8 cellular contexts compared by ENCODE assay signal in the genomic region with DNA sequence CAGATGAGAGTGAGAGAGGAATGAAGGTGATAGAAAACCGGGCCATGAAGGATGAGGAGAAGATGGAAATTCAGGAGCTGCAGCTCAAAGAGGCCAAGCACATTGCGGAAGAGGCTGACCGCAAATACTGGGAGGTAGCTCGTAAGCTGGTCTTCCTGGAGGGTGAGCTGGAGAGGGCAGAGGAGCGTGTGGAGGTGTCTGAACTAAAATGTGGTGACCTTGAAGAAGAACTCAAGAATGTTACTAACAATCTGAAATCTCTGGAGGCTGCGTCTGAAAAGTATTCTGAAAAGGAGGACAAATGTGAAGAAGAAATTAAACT.
A peak's percentile ranks its signal among the peaks of the same experiment; 100 is the strongest.
DNase-seq lines count a peak whose midpoint lies in the region; ATAC-seq and TF ChIP-seq lines count a peak whose summit lies in the region.

No MANE protein-coding gene starts in this region.

- DNase-seq in GM06990 (ENCODE audit: extremely low read depth, insufficient read length) (no peak), LoVo (ENCODE audit: low spot score) (peak; percentile 43), immature natural killer cell (no peak), OCI-M2 (lab: John Stamatoyannopoulos, UW; ENCODE audit: unreplicated experiment) (no peak)
- no peak for DNase-seq in activated naive CD8-positive, alpha-beta T cell treated with anti-CD3 and anti-CD28 coated beads, Interleukin-2, amount 50 U/mL, for 24 hours
- DNase-seq in stimulated activated naive B cell treated with anti-CD40 and anti-IgM and Interleukin-4, amounts not matched to agents 10 μg/mL and 1 μg/mL and 100 μg/mL, for 72 hours: no peak
- no peak for DNase-seq in stimulated activated CD4-positive, alpha-beta T cell treated with anti-CD3 and anti-CD28 coated beads, Interleukin-4, amount 100 ng/mL, for 24 hours

- H3K27me3 Mint-ChIP-seq in activated naive CD8-positive, alpha-beta T cell treated with anti-CD3 and anti-CD28 coated beads, Interleukin-2, amount 50 U/mL, for 24 hours: no peaks in the 10 kb centered on the region
- H3K27me3 Mint-ChIP-seq in immature natural killer cell (ENCODE audit: low read depth in 3 of 3): peaks cover 3 to 15% (median 9%) of the 10 kb centered on the region in 3 donors
- H3K27me3 Mint-ChIP-seq in stimulated activated naive B cell treated with anti-CD40 and anti-IgM and Interleukin-4, amounts not matched to agents 10 μg/mL and 1 μg/mL and 100 μg/mL, for 72 hours: peaks cover 0 to 5% of the 10 kb centered on the region in 2 donors

- H3K4me1 Mint-ChIP-seq in activated naive CD8-positive, alpha-beta T cell treated with anti-CD3 and anti-CD28 coated beads, Interleukin-2, amount 50 U/mL, for 24 hours: peaks cover 40% of the 10 kb centered on the region
- peaks cover 21 to 32% of the 10 kb centered on the region in 2 donors for H3K4me1 Mint-ChIP-seq in immature natural killer cell
- peaks cover 8 to 17% of the 10 kb centered on the region in 2 donors for H3K4me1 Mint-ChIP-seq in stimulated activated naive B cell treated with anti-CD40 and anti-IgM and Interleukin-4, amounts not matched to agents 10 μg/mL and 1 μg/mL and 100 μg/mL, for 72 hours

- H3K36me3 Mint-ChIP-seq in activated naive CD8-positive, alpha-beta T cell treated with anti-CD3 and anti-CD28 coated beads, Interleukin-2, amount 50 U/mL, for 24 hours (ENCODE audit: low read depth): no peaks in the 10 kb centered on the region
- peaks cover 0 to 6% (median 4%) of the 10 kb centered on the region in 3 donors for H3K36me3 Mint-ChIP-seq in immature natural killer cell
- no peaks in the 10 kb centered on the region for H3K36me3 Mint-ChIP-seq in stimulated activated naive B cell treated with anti-CD40 and anti-IgM and Interleukin-4, amounts not matched to agents 10 μg/mL and 1 μg/mL and 100 μg/mL, for 72 hours

- no peak for TF ChIP-seq CTCF in GM06990 (IDR thresholded peaks at IDR 0.05; ENCODE audit: insufficient read depth, low read length, poor library complexity, severe bottlenecking)

- peak overlapping the region; percentile 16 for H3K4me3 ChIP-seq in GM06990 (replicated peaks; ENCODE audit: low read depth, low read length)

- no peaks in the 10 kb centered on the region for H3K27me3 ChIP-seq in GM06990 (replicated peaks; ENCODE audit: control insufficient read depth, insufficient read depth, low read length)

- no peaks in the 10 kb centered on the region for H3K36me3 ChIP-seq in GM06990 (ENCODE audit: control insufficient read depth, insufficient read depth, low read length)

- H3K27ac Mint-ChIP-seq in activated naive CD8-positive, alpha-beta T cell treated with anti-CD3 and anti-CD28 coated beads, Interleukin-2, amount 50 U/mL, for 24 hours: peak overlapping the region; percentile 87
- peak overlapping the region; percentile 87 to 97 (median 92) for H3K27ac Mint-ChIP-seq in immature natural killer cell
- H3K27ac Mint-ChIP-seq in stimulated activated naive B cell treated with anti-CD40 and anti-IgM and Interleukin-4, amounts not matched to agents 10 μg/mL and 1 μg/mL and 100 μg/mL, for 72 hours: peak overlapping the region; percentile 39

- ATAC-seq in GM21737 (IDR thresholded peaks at IDR 0.05; ENCODE audit: unreplicated experiment): peak; percentile 35
- ATAC-seq in activated naive CD8-positive, alpha-beta T cell treated with anti-CD3 and anti-CD28 coated beads, Interleukin-2, amount 50 U/mL, for 24 hours: peak; percentile 16
- peak; percentile 15 to 32 for ATAC-seq in stimulated activated naive B cell treated with anti-CD40 and anti-IgM and Interleukin-4, amounts not matched to agents 10 μg/mL and 1 μg/mL and 100 μg/mL, for 72 hours (replicated peaks)

- peak overlapping the region; percentile 85 for H3K4me3 Mint-ChIP-seq in activated naive CD8-positive, alpha-beta T cell treated with anti-CD3 and anti-CD28 coated beads, Interleukin-2, amount 50 U/mL, for 24 hours
- H3K4me3 Mint-ChIP-seq in immature natural killer cell: peak overlapping the region; percentile 87 to 98 (median 91)
- peak overlapping the region; percentile 86 to 90 for H3K4me3 Mint-ChIP-seq in stimulated activated naive B cell treated with anti-CD40 and anti-IgM and Interleukin-4, amounts not matched to agents 10 μg/mL and 1 μg/mL and 100 μg/mL, for 72 hours

- H3K9me3 Mint-ChIP-seq in activated naive CD8-positive, alpha-beta T cell treated with anti-CD3 and anti-CD28 coated beads, Interleukin-2, amount 50 U/mL, for 24 hours: no peaks in the 10 kb centered on the region
- H3K9me3 Mint-ChIP-seq in immature natural killer cell: peaks cover 0 to 2% (median 0%) of the 10 kb centered on the region in 6 donors
- H3K9me3 Mint-ChIP-seq in stimulated activated naive B cell treated with anti-CD40 and anti-IgM and Interleukin-4, amounts not matched to agents 10 μg/mL and 1 μg/mL and 100 μg/mL, for 72 hours: no peaks in the 10 kb centered on the region

Comparison
In these comparisons a context has a peak if more than half of its experiments do, and no peak if none do; other contexts are left out.
1. H3K27ac Mint-ChIP-seq: peak in every context shown above with its lines; median percentile 92 in immature natural killer cell; 87 in activated naive CD8-positive, alpha-beta T cell treated with anti-CD3 and anti-CD28 coated beads, Interleukin-2, amount 50 U/mL, for 24 hours; 39 in stimulated activated naive B cell treated with anti-CD40 and anti-IgM and Interleukin-4, amounts not matched to agents 10 μg/mL and 1 μg/mL and 100 μg/mL, for 72 hours.